In the genomic region with DNA sequence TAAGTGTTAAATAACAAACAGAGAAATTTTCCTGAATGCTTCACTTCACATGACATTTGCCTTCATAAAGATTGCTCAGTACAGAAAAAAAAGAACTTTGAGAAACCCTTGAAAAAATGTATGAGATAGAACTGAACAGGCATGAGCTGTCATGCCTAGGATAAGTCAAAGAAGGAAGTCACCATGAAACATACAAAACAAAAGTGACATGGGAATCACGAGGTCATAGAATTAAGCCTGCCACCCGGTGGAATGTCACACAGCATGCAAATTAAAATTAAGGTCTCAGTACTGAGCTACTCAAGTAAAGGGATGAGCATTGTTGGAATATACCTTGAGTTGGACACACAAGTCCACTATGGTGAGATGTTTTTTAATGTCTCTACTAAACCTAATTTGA, we compare ENCODE assay signal across 1 cellular context.
TF ChIP-seq lines count a peak whose summit lies in the region.

No MANE protein-coding gene starts in this region.

TF ChIP-seq in GM23338, 12 proteins besides CTCF, POLR2A, EP300 and RAD21:
- TF ChIP-seq, protein P1, sequence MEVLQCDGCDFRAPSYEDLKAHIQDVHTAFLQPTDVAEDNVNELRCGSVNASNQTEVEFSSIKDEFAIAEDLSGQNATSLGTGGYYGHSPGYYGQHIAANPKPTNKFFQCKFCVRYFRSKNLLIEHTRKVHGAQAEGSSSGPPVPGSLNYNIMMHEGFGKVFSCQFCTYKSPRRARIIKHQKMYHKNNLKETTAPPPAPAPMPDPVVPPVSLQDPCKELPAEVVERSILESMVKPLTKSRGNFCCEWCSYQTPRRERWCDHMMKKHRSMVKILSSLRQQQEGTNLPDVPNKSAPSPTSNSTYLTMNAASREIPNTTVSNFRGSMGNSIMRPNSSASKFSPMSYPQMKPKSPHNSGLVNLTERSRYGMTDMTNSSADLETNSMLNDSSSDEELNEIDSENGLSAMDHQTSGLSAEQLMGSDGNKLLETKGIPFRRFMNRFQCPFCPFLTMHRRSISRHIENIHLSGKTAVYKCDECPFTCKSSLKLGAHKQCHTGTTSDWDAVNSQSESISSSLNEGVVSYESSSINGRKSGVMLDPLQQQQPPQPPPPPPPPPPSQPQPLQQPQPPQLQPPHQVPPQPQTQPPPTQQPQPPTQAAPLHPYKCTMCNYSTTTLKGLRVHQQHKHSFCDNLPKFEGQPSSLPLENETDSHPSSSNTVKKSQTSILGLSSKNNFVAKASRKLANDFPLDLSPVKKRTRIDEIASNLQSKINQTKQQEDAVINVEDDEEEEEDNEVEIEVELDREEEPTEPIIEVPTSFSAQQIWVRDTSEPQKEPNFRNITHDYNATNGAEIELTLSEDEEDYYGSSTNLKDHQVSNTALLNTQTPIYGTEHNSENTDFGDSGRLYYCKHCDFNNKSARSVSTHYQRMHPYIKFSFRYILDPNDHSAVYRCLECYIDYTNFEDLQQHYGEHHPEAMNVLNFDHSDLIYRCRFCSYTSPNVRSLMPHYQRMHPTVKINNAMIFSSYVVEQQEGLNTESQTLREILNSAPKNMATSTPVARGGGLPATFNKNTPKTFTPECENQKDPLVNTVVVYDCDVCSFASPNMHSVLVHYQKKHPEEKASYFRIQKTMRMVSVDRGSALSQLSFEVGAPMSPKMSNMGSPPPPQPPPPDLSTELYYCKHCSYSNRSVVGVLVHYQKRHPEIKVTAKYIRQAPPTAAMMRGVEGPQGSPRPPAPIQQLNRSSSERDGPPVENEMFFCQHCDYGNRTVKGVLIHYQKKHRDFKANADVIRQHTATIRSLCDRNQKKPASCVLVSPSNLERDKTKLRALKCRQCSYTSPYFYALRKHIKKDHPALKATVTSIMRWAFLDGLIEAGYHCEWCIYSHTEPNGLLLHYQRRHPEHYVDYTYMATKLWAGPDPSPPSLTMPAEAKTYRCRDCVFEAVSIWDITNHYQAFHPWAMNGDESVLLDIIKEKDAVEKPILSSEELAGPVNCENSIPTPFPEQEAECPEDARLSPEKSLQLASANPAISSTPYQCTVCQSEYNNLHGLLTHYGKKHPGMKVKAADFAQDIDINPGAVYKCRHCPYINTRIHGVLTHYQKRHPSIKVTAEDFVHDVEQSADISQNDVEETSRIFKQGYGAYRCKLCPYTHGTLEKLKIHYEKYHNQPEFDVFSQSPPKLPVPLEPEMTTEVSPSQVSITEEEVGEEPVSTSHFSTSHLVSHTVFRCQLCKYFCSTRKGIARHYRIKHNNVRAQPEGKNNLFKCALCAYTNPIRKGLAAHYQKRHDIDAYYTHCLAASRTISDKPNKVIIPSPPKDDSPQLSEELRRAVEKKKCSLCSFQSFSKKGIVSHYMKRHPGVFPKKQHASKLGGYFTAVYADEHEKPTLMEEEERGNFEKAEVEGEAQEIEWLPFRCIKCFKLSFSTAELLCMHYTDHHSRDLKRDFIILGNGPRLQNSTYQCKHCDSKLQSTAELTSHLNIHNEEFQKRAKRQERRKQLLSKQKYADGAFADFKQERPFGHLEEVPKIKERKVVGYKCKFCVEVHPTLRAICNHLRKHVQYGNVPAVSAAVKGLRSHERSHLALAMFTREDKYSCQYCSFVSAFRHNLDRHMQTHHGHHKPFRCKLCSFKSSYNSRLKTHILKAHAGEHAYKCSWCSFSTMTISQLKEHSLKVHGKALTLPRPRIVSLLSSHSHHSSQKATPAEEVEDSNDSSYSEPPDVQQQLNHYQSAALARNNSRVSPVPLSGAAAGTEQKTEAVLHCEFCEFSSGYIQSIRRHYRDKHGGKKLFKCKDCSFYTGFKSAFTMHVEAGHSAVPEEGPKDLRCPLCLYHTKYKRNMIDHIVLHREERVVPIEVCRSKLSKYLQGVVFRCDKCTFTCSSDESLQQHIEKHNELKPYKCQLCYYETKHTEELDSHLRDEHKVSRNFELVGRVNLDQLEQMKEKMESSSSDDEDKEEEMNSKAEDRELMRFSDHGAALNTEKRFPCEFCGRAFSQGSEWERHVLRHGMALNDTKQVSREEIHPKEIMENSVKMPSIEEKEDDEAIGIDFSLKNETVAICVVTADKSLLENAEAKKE (CRISPR knock-in tag; IDR thresholded peaks at IDR 0.05) = no peak
- TF ChIP-seq, protein P2, sequence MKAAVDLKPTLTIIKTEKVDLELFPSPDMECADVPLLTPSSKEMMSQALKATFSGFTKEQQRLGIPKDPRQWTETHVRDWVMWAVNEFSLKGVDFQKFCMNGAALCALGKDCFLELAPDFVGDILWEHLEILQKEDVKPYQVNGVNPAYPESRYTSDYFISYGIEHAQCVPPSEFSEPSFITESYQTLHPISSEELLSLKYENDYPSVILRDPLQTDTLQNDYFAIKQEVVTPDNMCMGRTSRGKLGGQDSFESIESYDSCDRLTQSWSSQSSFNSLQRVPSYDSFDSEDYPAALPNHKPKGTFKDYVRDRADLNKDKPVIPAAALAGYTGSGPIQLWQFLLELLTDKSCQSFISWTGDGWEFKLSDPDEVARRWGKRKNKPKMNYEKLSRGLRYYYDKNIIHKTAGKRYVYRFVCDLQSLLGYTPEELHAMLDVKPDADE (IDR thresholded peaks at IDR 0.05) = no peak
- TF ChIP-seq EZH2phosphoT487 (IDR thresholded peaks at IDR 0.05; ENCODE audit: unreplicated experiment) (no peak), STAT1 (IDR thresholded peaks at IDR 0.05; ENCODE audit: unreplicated experiment) (no peak), NANOG (IDR thresholded peaks at IDR 0.05; ENCODE audit: borderline replicate concordance) (no peak), POLR2AphosphoS5 (IDR thresholded peaks at IDR 0.05; ENCODE audit: low read depth) (no peak), ZNF331 (CRISPR knock-in tag; IDR thresholded peaks at IDR 0.05; ENCODE audit: low read depth) (no peak), CREB1 (CRISPR knock-in tag; IDR thresholded peaks at IDR 0.05; ENCODE audit: low read depth) (no peak), EZH2 (IDR thresholded peaks at IDR 0.05; ENCODE audit: low read depth, unreplicated experiment) (no peak), JUNB (IDR thresholded peaks at IDR 0.05; ENCODE audit: unreplicated experiment) (no peak), ZNF114 (CRISPR knock-in tag; IDR thresholded peaks at IDR 0.05) (no peak)
- TF ChIP-seq, protein P3, sequence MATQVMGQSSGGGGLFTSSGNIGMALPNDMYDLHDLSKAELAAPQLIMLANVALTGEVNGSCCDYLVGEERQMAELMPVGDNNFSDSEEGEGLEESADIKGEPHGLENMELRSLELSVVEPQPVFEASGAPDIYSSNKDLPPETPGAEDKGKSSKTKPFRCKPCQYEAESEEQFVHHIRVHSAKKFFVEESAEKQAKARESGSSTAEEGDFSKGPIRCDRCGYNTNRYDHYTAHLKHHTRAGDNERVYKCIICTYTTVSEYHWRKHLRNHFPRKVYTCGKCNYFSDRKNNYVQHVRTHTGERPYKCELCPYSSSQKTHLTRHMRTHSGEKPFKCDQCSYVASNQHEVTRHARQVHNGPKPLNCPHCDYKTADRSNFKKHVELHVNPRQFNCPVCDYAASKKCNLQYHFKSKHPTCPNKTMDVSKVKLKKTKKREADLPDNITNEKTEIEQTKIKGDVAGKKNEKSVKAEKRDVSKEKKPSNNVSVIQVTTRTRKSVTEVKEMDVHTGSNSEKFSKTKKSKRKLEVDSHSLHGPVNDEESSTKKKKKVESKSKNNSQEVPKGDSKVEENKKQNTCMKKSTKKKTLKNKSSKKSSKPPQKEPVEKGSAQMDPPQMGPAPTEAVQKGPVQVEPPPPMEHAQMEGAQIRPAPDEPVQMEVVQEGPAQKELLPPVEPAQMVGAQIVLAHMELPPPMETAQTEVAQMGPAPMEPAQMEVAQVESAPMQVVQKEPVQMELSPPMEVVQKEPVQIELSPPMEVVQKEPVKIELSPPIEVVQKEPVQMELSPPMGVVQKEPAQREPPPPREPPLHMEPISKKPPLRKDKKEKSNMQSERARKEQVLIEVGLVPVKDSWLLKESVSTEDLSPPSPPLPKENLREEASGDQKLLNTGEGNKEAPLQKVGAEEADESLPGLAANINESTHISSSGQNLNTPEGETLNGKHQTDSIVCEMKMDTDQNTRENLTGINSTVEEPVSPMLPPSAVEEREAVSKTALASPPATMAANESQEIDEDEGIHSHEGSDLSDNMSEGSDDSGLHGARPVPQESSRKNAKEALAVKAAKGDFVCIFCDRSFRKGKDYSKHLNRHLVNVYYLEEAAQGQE (IDR thresholded peaks at IDR 0.05; ENCODE audit: unreplicated experiment) = no peak
TF ChIP-seq in GM23338: peak in this region for 0.
